ENCODE assay signal across 24 cellular contexts in genomic region chr10:97866524-97867219, GRCh38. TPM values are rescaled to one million over a fixed set of nuclear protein-coding genes. Genes with fewer than 3 reads are reported as not detected.
"Had no signal": no experiment of that assay in that cellular context is flagged by ENCODE, and none has a peak within 500 bp of the region (broad histone marks: within the 10 kb centered on the region; RNA-seq: fewer than 3 reads in every experiment).

No MANE protein-coding gene starts in this region.

- DNase-seq: activated CD4-positive, alpha-beta T cell treated with anti-CD3 and anti-CD28 coated beads for 48 hours; activated CD4-positive, CD25-positive, alpha-beta regulatory T cell; activated CD8-positive, alpha-beta T cell treated with anti-CD3 and anti-CD28 coated beads for 36 hours; activated naive CD4-positive, alpha-beta T cell treated with anti-CD3 and anti-CD28 coated beads, Interleukin-2, amount 10 ng/mL, durations not matched to agents 7 days and 5 days; activated T-cell treated with anti-CD3 and anti-CD28 coated beads, Interleukin-2, amount 50 U/mL, for 1 hour; aorta; heart left ventricle; immature natural killer cell; left ventricle myocardium superior; occipital lobe; stimulated activated CD4-positive, alpha-beta T cell treated with anti-CD3 and anti-CD28 coated beads, Interleukin-15, amount 100 ng/mL, for 24 hours; stimulated activated CD4-positive, alpha-beta T cell treated with anti-CD3 and anti-CD28 coated beads, Interleukin-2, amount 100 ng/mL, for 48 hours; stimulated activated naive CD8-positive, alpha-beta T cell treated with anti-CD3 and anti-CD28 coated beads, Interleukin-15, amount 100 ng/mL, for 72 hours; transverse colon had no signal

- H3K27me3 ChIP-seq: right atrium auricular region, suprapubic skin had no signal

- ATAC-seq: activated CD8-positive, alpha-beta T cell treated with anti-CD3 and anti-CD28 coated beads for 36 hours; esophagus mucosa; gastroesophageal sphincter; heart left ventricle; left ventricle myocardium superior; stimulated activated naive CD8-positive, alpha-beta T cell treated with anti-CD3 and anti-CD28 coated beads, Interleukin-15, amount 100 ng/mL, for 72 hours had no signal

- H3K9me3 ChIP-seq: gastroesophageal sphincter, heart left ventricle, prostate gland, right atrium auricular region, suprapubic skin, transverse colon had no signal

- H3K27ac ChIP-seq: coronary artery, gastroesophageal sphincter, heart left ventricle, prostate gland, right atrium auricular region, skin epidermis, suprapubic skin, transverse colon had no signal

- H3K9me3 Mint-ChIP-seq: activated CD8-positive, alpha-beta T cell treated with anti-CD3 and anti-CD28 coated beads for 36 hours; activated naive CD4-positive, alpha-beta T cell treated with anti-CD3 and anti-CD28 coated beads, Interleukin-2, amount 10 ng/mL, durations not matched to agents 7 days and 5 days; activated T-helper 2 cell treated with anti-CD3 and anti-CD28 coated beads, Interferon-gamma antibody, Interleukin-2, Interleukin-4, amounts not matched to agents 10 μg/mL and 5 μg/mL and 100 μg/mL, durations not matched to agents 14 hours and 24 hours and 36 hours; immature natural killer cell; nephron; stimulated activated naive CD8-positive, alpha-beta T cell treated with anti-CD3 and anti-CD28 coated beads, Interleukin-15, amount 100 ng/mL, for 72 hours; T-helper 2 cell treated with Interferon-gamma antibody and Interleukin-4, amounts not matched to agents 5 μg/mL and 100 μg/mL, for 36 hours had no signal

- H3K4me3 Mint-ChIP-seq: activated CD8-positive, alpha-beta T cell treated with anti-CD3 and anti-CD28 coated beads for 36 hours; activated naive CD4-positive, alpha-beta T cell treated with anti-CD3 and anti-CD28 coated beads, Interleukin-2, amount 10 ng/mL, durations not matched to agents 7 days and 5 days; immature natural killer cell; nephron; stimulated activated naive CD8-positive, alpha-beta T cell treated with anti-CD3 and anti-CD28 coated beads, Interleukin-15, amount 100 ng/mL, for 72 hours; T-helper 2 cell treated with Interferon-gamma antibody and Interleukin-4, amounts not matched to agents 5 μg/mL and 100 μg/mL, for 36 hours had no signal

- H3K27ac Mint-ChIP-seq: activated naive CD4-positive, alpha-beta T cell treated with anti-CD3 and anti-CD28 coated beads, Interleukin-2, amount 10 ng/mL, durations not matched to agents 7 days and 5 days; activated T-helper 2 cell treated with anti-CD3 and anti-CD28 coated beads, Interferon-gamma antibody, Interleukin-2, Interleukin-4, amounts not matched to agents 10 μg/mL and 5 μg/mL and 100 μg/mL, durations not matched to agents 14 hours and 24 hours and 36 hours; nephron; stimulated activated naive CD8-positive, alpha-beta T cell treated with anti-CD3 and anti-CD28 coated beads, Interleukin-15, amount 100 ng/mL, for 72 hours; T-helper 2 cell treated with Interferon-gamma antibody and Interleukin-4, amounts not matched to agents 5 μg/mL and 100 μg/mL, for 36 hours had no signal

- H3K27me3 Mint-ChIP-seq: activated CD8-positive, alpha-beta T cell treated with anti-CD3 and anti-CD28 coated beads for 36 hours; stimulated activated naive CD8-positive, alpha-beta T cell treated with anti-CD3 and anti-CD28 coated beads, Interleukin-15, amount 100 ng/mL, for 72 hours had no signal

RNA-seq across cellular contexts. Expression of gene GOLGA7B, which starts 17.0 kb away (rescaled TPM):
- total RNA-seq: left ventricle myocardium superior had no signal
